ENCODE assay signal across 1 cellular context in the genomic region with DNA sequence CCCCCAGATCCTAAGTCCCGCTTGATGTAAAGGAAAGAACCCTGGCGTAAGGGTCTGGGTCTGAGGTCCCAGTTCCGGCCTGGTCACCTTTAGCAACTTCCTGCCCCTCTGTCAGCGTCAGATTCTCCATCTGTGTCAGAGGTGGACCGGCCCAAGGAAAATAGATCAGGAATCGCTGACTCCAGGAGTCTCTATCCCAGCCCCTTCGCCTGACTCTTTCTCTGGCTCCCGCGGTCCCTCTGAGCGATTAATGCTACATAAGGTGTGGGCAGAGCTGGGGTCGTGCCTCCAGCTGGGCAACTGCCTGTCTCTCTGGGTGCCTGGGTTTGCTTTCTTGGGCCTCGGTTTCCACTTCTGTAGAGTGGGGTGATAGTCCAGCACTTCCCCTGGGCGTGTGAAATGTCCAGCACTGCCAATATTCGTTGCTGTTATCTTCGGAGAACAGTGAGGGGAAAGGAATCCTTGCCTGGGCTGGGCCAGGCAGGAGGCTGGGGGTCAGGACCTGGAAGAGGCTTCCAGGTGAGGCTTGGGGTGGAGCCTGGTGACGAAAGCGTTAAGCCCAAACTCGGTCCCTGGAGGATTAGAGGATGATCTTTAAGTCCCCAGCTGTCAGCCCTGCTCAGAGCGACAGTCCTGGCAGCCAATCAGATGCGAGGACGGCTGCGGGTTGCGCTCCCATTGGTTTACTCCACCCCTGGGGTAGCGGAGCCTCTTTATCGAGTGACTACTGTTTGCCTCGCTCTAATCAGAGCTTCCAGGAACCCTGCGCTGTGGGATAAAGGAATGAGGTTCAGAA.
TF ChIP-seq lines count a peak whose summit lies in the region.

No MANE protein-coding gene starts in this region.

TF ChIP-seq in K562, 482 proteins besides CTCF, POLR2A, EP300 and RAD21 (continued from another document and continues in another):
- TF ChIP-seq, protein P1, sequence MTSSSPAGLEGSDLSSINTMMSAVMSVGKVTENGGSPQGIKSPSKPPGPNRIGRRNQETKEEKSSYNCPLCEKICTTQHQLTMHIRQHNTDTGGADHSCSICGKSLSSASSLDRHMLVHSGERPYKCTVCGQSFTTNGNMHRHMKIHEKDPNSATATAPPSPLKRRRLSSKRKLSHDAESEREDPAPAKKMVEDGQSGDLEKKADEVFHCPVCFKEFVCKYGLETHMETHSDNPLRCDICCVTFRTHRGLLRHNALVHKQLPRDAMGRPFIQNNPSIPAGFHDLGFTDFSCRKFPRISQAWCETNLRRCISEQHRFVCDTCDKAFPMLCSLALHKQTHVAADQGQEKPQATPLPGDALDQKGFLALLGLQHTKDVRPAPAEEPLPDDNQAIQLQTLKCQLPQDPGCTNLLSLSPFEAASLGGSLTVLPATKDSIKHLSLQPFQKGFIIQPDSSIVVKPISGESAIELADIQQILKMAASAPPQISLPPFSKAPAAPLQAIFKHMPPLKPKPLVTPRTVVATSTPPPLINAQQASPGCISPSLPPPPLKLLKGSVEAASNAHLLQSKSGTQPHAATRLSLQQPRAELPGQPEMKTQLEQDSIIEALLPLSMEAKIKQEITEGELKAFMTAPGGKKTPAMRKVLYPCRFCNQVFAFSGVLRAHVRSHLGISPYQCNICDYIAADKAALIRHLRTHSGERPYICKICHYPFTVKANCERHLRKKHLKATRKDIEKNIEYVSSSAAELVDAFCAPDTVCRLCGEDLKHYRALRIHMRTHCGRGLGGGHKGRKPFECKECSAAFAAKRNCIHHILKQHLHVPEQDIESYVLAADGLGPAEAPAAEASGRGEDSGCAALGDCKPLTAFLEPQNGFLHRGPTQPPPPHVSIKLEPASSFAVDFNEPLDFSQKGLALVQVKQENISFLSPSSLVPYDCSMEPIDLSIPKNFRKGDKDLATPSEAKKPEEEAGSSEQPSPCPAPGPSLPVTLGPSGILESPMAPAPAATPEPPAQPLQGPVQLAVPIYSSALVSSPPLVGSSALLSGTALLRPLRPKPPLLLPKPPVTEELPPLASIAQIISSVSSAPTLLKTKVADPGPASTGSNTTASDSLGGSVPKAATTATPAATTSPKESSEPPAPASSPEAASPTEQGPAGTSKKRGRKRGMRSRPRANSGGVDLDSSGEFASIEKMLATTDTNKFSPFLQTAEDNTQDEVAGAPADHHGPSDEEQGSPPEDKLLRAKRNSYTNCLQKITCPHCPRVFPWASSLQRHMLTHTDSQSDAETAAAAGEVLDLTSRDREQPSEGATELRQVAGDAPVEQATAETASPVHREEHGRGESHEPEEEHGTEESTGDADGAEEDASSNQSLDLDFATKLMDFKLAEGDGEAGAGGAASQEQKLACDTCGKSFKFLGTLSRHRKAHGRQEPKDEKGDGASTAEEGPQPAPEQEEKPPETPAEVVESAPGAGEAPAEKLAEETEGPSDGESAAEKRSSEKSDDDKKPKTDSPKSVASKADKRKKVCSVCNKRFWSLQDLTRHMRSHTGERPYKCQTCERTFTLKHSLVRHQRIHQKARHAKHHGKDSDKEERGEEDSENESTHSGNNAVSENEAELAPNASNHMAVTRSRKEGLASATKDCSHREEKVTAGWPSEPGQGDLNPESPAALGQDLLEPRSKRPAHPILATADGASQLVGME (CRISPR knock-in tag; IDR thresholded peaks at IDR 0.05), result no peak
- TF ChIP-seq ZNF551 (CRISPR knock-in tag; IDR thresholded peaks at IDR 0.05) (no peak), CREM (IDR thresholded peaks at IDR 0.05; ENCODE audit: low read depth) (peak; percentile 65), TEAD2 (tag; IDR thresholded peaks at IDR 0.05) (no peak), ATF4 (CRISPR knock-in tag; IDR thresholded peaks at IDR 0.05) (no peak), ZBTB26 (CRISPR knock-in tag; IDR thresholded peaks at IDR 0.05) (no peak), ZNF174 (CRISPR knock-in tag; IDR thresholded peaks at IDR 0.05) (no peak), RUNX1 (IDR thresholded peaks at IDR 0.05; ENCODE audit: low read depth) (no peak), RFX7 (CRISPR knock-in tag; IDR thresholded peaks at IDR 0.05) (no peak), POLR3G (IDR thresholded peaks at IDR 0.05; ENCODE audit: extremely low read depth, insufficient read length, insufficient replicate concordance) (no peak), CEBPG (CRISPR knock-in tag; IDR thresholded peaks at IDR 0.05) (peak; percentile 43; the same call in 1 of the 2 replicates), CEBPG (tag; conservative IDR thresholded peaks at IDR 0.05 in 1 of 2, IDR thresholded peaks at IDR 0.05 in 1 of 2) (no peak), TARDBP (IDR thresholded peaks at IDR 0.05) (0 out of 2 replicates have a peak, but pooled peaks have one; percentile 18), ZFP1 (CRISPR knock-in tag; IDR thresholded peaks at IDR 0.05) (no peak)
- TF ChIP-seq, protein P2, sequence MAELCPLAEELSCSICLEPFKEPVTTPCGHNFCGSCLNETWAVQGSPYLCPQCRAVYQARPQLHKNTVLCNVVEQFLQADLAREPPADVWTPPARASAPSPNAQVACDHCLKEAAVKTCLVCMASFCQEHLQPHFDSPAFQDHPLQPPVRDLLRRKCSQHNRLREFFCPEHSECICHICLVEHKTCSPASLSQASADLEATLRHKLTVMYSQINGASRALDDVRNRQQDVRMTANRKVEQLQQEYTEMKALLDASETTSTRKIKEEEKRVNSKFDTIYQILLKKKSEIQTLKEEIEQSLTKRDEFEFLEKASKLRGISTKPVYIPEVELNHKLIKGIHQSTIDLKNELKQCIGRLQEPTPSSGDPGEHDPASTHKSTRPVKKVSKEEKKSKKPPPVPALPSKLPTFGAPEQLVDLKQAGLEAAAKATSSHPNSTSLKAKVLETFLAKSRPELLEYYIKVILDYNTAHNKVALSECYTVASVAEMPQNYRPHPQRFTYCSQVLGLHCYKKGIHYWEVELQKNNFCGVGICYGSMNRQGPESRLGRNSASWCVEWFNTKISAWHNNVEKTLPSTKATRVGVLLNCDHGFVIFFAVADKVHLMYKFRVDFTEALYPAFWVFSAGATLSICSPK (IDR thresholded peaks at IDR 0.05; ENCODE audit: borderline replicate concordance), result no peak
- TF ChIP-seq, protein P3, sequence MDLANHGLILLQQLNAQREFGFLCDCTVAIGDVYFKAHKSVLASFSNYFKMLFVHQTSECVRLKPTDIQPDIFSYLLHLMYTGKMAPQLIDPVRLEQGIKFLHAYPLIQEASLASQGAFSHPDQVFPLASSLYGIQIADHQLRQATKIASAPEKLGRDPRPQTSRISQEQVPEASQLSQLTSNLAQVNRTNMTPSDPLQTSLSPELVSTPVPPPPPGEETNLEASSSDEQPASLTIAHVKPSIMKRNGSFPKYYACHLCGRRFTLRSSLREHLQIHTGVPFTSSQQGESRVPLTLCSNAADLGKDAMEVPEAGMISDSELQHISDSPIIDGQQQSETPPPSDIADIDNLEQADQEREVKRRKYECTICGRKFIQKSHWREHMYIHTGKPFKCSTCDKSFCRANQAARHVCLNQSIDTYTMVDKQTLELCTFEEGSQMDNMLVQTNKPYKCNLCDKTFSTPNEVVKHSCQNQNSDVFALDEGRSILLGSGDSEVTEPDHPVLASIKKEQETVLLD (IDR thresholded peaks at IDR 0.05), result peak; percentile 57; the same call in 1 of the 2 replicates
- TF ChIP-seq, protein P4, sequence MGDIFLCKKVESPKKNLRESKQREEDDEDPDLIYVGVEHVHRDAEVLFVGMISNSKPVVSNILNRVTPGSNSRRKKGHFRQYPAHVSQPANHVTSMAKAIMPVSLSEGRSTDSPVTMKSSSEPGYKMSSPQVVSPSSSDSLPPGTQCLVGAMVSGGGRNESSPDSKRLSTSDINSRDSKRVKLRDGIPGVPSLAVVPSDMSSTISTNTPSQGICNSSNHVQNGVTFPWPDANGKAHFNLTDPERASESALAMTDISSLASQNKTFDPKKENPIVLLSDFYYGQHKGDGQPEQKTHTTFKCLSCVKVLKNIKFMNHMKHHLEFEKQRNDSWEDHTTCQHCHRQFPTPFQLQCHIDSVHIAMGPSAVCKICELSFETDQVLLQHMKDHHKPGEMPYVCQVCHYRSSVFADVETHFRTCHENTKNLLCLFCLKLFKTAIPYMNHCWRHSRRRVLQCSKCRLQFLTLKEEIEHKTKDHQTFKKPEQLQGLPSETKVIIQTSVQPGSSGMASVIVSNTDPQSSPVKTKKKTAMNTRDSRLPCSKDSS (IDR thresholded peaks at IDR 0.05; ENCODE audit: low read depth, partially characterized antibody), result no peak
- TF ChIP-seq, protein P5, sequence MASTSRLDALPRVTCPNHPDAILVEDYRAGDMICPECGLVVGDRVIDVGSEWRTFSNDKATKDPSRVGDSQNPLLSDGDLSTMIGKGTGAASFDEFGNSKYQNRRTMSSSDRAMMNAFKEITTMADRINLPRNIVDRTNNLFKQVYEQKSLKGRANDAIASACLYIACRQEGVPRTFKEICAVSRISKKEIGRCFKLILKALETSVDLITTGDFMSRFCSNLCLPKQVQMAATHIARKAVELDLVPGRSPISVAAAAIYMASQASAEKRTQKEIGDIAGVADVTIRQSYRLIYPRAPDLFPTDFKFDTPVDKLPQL (IDR thresholded peaks at IDR 0.05; ENCODE audit: extremely low read depth, insufficient read length), result no peak
- TF ChIP-seq, protein P6, sequence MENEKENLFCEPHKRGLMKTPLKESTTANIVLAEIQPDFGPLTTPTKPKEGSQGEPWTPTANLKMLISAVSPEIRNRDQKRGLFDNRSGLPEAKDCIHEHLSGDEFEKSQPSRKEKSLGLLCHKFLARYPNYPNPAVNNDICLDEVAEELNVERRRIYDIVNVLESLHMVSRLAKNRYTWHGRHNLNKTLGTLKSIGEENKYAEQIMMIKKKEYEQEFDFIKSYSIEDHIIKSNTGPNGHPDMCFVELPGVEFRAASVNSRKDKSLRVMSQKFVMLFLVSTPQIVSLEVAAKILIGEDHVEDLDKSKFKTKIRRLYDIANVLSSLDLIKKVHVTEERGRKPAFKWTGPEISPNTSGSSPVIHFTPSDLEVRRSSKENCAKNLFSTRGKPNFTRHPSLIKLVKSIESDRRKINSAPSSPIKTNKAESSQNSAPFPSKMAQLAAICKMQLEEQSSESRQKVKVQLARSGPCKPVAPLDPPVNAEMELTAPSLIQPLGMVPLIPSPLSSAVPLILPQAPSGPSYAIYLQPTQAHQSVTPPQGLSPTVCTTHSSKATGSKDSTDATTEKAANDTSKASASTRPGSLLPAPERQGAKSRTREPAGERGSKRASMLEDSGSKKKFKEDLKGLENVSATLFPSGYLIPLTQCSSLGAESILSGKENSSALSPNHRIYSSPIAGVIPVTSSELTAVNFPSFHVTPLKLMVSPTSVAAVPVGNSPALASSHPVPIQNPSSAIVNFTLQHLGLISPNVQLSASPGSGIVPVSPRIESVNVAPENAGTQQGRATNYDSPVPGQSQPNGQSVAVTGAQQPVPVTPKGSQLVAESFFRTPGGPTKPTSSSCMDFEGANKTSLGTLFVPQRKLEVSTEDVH (IDR thresholded peaks at IDR 0.05; ENCODE audit: low read depth, partially characterized antibody), result no peak
- TF ChIP-seq, protein P7, sequence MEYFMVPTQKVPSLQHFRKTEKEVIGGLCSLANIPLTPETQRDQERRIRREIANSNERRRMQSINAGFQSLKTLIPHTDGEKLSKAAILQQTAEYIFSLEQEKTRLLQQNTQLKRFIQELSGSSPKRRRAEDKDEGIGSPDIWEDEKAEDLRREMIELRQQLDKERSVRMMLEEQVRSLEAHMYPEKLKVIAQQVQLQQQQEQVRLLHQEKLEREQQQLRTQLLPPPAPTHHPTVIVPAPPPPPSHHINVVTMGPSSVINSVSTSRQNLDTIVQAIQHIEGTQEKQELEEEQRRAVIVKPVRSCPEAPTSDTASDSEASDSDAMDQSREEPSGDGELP (CRISPR knock-in tag; IDR thresholded peaks at IDR 0.05; ENCODE audit: borderline replicate concordance), result peak; percentile 99
